In genomic region chr6:16964553-16965499, GRCh38 we compare ENCODE assay signal across 8 cellular contexts.
DNase-seq lines count a peak whose midpoint lies in the region; ATAC-seq and TF ChIP-seq lines count a peak whose summit lies in the region.

No MANE protein-coding gene starts in this region.

- no peak overlapping the region for H2BK20ac ChIP-seq in H9 (ENCODE audit: low read depth, low read length, poor library complexity, severe bottlenecking)

- H3T11ph ChIP-seq in H9 (ENCODE audit: low read length) = no peak overlapping the region

- no peak overlapping the region for H2BK5ac ChIP-seq in H9 (ENCODE audit: insufficient read length, low read length)

- H3K36me3 Mint-ChIP-seq in H9 (ENCODE audit: insufficient read depth in 1 of 3, low read depth in 3 of 3) = no peaks in the 10 kb centered on the region

- H3K14ac ChIP-seq in H9 (ENCODE audit: insufficient read depth, low read length) = no peak overlapping the region

- H2BK12ac ChIP-seq in H9 (ENCODE audit: insufficient read length, low read depth, low read length) = no peak overlapping the region

- H3K27me3 ChIP-seq in H9 (ENCODE audit: insufficient read depth, low read length) (no peaks in the 10 kb centered on the region), gastrocnemius medialis (no peaks in the 10 kb centered on the region)

- no peaks in the 10 kb centered on the region for H3K9me3 ChIP-seq in H9 (ENCODE audit: control insufficient read depth, low read depth, low read length)
- H3K9me3 ChIP-seq in gastrocnemius medialis = no peaks in the 10 kb centered on the region

- no peak overlapping the region for H3K4me3 ChIP-seq in astrocyte of the cerebellum (ENCODE audit: low read depth, low read length)
- H3K4me3 ChIP-seq in gastrocnemius medialis = no peak overlapping the region

- H3K27me3 Mint-ChIP-seq in H9 (ENCODE audit: low read depth) = no peaks in the 10 kb centered on the region

- peaks cover 8 to 10% of the 10 kb centered on the region in 2 experiments; a peak in 2 of 4 replicates for H3K4me1 Mint-ChIP-seq in H9

- H3K79me1 ChIP-seq in H9 (ENCODE audit: insufficient read depth, low read depth, low read length, poor library complexity, severe bottlenecking) = no peaks in the 10 kb centered on the region

- DNase-seq in GDM1 (lab: John Stamatoyannopoulos, UW) (peak; percentile 29), H9 (peak; percentile 91), NCI-H1048 (lab: John Stamatoyannopoulos, UW) (peak; percentile 59), T1000 (lab: John Stamatoyannopoulos, UW) (peak; percentile 71), astrocyte of the cerebellum (ENCODE audit: low read depth) (peak; percentile 49), hepatic stellate cell (ENCODE audit: low spot score) (peak; percentile 53), gastrocnemius medialis (peak; percentile 60 to 71), NCI-H510A (lab: John Stamatoyannopoulos, UW) (no peak)

- no peak overlapping the region for H3K27ac Mint-ChIP-seq in H9

- 0 out of 2 replicates have a peak, but pooled peaks cover 2% of the 10 kb centered on the region for H3K4me1 ChIP-seq in H9 (ENCODE audit: insufficient read depth, low read length)
- peaks cover 4 to 9% of the 10 kb centered on the region in 2 donors for H3K4me1 ChIP-seq in gastrocnemius medialis

- peak overlapping the region in 1 of 2 experiments; percentile 17; a peak in 2 of 5 replicates for H3K4me3 Mint-ChIP-seq in H9

- H3K27ac ChIP-seq in H9 (ENCODE audit: insufficient read length, low read depth, low read length) (no peak overlapping the region), gastrocnemius medialis (no peak overlapping the region)

- H4K5ac ChIP-seq in H9 (ENCODE audit: insufficient read length, low read depth, low read length) = no peak overlapping the region

- H3K56ac ChIP-seq in H9 (ENCODE audit: insufficient read length, low read depth, low read length) = no peak overlapping the region

- no peaks in the 10 kb centered on the region for H3K9me3 Mint-ChIP-seq in H9

- no peak overlapping the region for H2BK15ac ChIP-seq in H9 (ENCODE audit: low read depth, low read length)

- no CpG with 5 or more reads among the region's 21 CpGs for WGBS in H9 (ENCODE audit: extremely low coverage, insufficient read length, low lambda C conversion rate)

- in situ Hi-C loops in astrocyte of the cerebellum (cut with HindIII; ENCODE audit: low sequenced_read_pairs) = no loop called here
- in situ Hi-C loops in gastrocnemius medialis (cut with MboI; ENCODE audit: low sequenced_read_pairs in 4 of 4) = loop anchor here in 3 of 4 donors (10.0 to 25.0 kb wide), 4 partner anchors 153 to 628 kb away; no protein-coding TSS in a partner anchor

- H4K8ac ChIP-seq in H9 (replicated peaks; ENCODE audit: insufficient read length, low read depth, low read length) = no peak overlapping the region

- no peak overlapping the region for H2AK5ac ChIP-seq in H9 (ENCODE audit: insufficient read length, low read length)

- no peak for TF ChIP-seq POLR2A in gastrocnemius medialis (IDR thresholded peaks at IDR 0.05)

- ATAC-seq in gastrocnemius medialis = peak; percentile 91 to 95

- no peak overlapping the region for H3K18ac ChIP-seq in H9 (ENCODE audit: insufficient read length, low read depth, low read length)

- peak; percentile 92 for TF ChIP-seq CTCF in H9 (conservative IDR thresholded peaks at IDR 0.05)
- peak; percentile 96 for TF ChIP-seq CTCF in astrocyte of the cerebellum (IDR thresholded peaks at IDR 0.05; ENCODE audit: low read depth, low read length, missing control alignments)
- peak; percentile 83 to 91 (median 90) for TF ChIP-seq CTCF in gastrocnemius medialis (IDR thresholded peaks at IDR 0.05 in 4 of 5, conservative IDR thresholded peaks at IDR 0.05 in 1 of 5)

- no peaks in the 10 kb centered on the region for H4K20me1 ChIP-seq in H9 (ENCODE audit: control insufficient read depth, insufficient read depth, insufficient read length)

- H4K91ac ChIP-seq in H9 (ENCODE audit: insufficient read length, low read depth, low read length) = no peak overlapping the region

- H3K4me2 ChIP-seq in H9 (ENCODE audit: insufficient read depth, insufficient read length, low read length) = no peak overlapping the region

- H2BK120ac ChIP-seq in H9 (ENCODE audit: low read depth, low read length, poor library complexity, severe bottlenecking) = no peak overlapping the region

- H3K9ac ChIP-seq in H9 (ENCODE audit: extremely low read depth, insufficient read length, low read length) = no peak overlapping the region

- no peak overlapping the region for H3K23ac ChIP-seq in H9 (ENCODE audit: insufficient read length, low read depth, low read length)

- no peak overlapping the region for H3K4ac ChIP-seq in H9 (ENCODE audit: low read depth, low read length)

- no peaks in the 10 kb centered on the region for H3K23me2 ChIP-seq in H9 (ENCODE audit: insufficient read length, low read depth, low read length, poor library complexity, severe bottlenecking)

- intact Hi-C loops in gastrocnemius medialis (cut with DNase I; ENCODE audit: low total_unique reads) = loop anchor here (1.0 to 10.0 kb wide), 5 partner anchors 113 to 630 kb away; no protein-coding TSS in a partner anchor

- no peaks in the 10 kb centered on the region for H3K36me3 ChIP-seq in gastrocnemius medialis

- no peak overlapping the region for H2AFZ ChIP-seq in H9 (ENCODE audit: low read length)

- H3K79me2 ChIP-seq in H9 (ENCODE audit: insufficient read depth, low read length) = no peaks in the 10 kb centered on the region
